ENCODE assay signal across 16 cellular contexts in genomic region chr20:46122071-46122470, GRCh38. TPM values are rescaled to one million over a fixed set of nuclear protein-coding genes. Genes with fewer than 3 reads are reported as not detected.
DNase-seq lines count a peak whose midpoint lies in the region; ATAC-seq and TF ChIP-seq lines count a peak whose summit lies in the region.
"Had no signal": no experiment of that assay in that cellular context is flagged by ENCODE, and none has a peak within 500 bp of the region (broad histone marks: within the 10 kb centered on the region; RNA-seq: fewer than 3 reads in every experiment).

No MANE protein-coding gene starts in this region.

- H3K36me3 Mint-ChIP-seq in IgD-negative memory B cell = peaks cover 5% of the 10 kb centered on the region
- peaks cover 37% of the 10 kb centered on the region for H3K36me3 Mint-ChIP-seq in memory B cell

- ATAC-seq in memory B cell (ENCODE audit: low read depth) = no peak
- ATAC-seq in GM18517 (IDR thresholded peaks at IDR 0.05; ENCODE audit: unreplicated experiment) = no peak
- ATAC-seq in GM19023 (IDR thresholded peaks at IDR 0.05; ENCODE audit: unreplicated experiment) = no peak
- ATAC-seq in GM21447 (IDR thresholded peaks at IDR 0.05; ENCODE audit: unreplicated experiment) = no peak

- H3K27ac Mint-ChIP-seq in IgD-negative memory B cell = peak overlapping the region in 2 of 3 donors; percentile 99 to 100
- H3K27ac Mint-ChIP-seq in memory B cell = peak overlapping the region; percentile 20

- no peak for TF ChIP-seq POLR2A in esophagus squamous epithelium (IDR thresholded peaks at IDR 0.05)

- H3K9me3 Mint-ChIP-seq in IgD-negative memory B cell = no peaks in the 10 kb centered on the region
- H3K9me3 Mint-ChIP-seq in memory B cell = no peaks in the 10 kb centered on the region

- peaks cover 16 to 55% (median 24%) of the 10 kb centered on the region in 3 donors for H3K4me1 ChIP-seq in esophagus squamous epithelium

- no peak overlapping the region for H3K27ac ChIP-seq in esophagus squamous epithelium

- H3K9me3 ChIP-seq in esophagus squamous epithelium = no peaks in the 10 kb centered on the region
- H3K9me3 ChIP-seq: spleen had no signal

- H3K4me1 Mint-ChIP-seq in IgD-negative memory B cell = peaks cover 35 to 47% (median 35%) of the 10 kb centered on the region in 3 donors
- H3K4me1 Mint-ChIP-seq in memory B cell = peaks cover 43% of the 10 kb centered on the region

- no peaks in the 10 kb centered on the region for H3K27me3 Mint-ChIP-seq in IgD-negative memory B cell
- H3K27me3 Mint-ChIP-seq in memory B cell = no peaks in the 10 kb centered on the region

- H3K36me3 ChIP-seq in esophagus squamous epithelium = peaks cover 0 to 48% (median 8%) of the 10 kb centered on the region in 3 donors

- intact Hi-C loops in esophagus squamous epithelium (cut with DNase I) = no loop called here

- H3K4me3 Mint-ChIP-seq in IgD-negative memory B cell (peak overlapping the region in 3 of 4 donors; percentile 99 to 100 (median 99)), memory B cell (peak overlapping the region; percentile 100)

- WGBS in esophagus squamous epithelium, 2 donors = 75 to 77% methylated on average over 9 to 11 of the region's 11 CpGs

- H3K4me3 ChIP-seq in cardiac fibroblast (replicated peaks in 1 of 2; ENCODE audit: low read depth in 2 of 2, low read length in 2 of 2) (no peak overlapping the region), esophagus squamous epithelium (no peak overlapping the region)

- DNase-seq in AG08395 (ENCODE audit: low spot score) = peak; percentile 80
- peak; percentile 58 to 61 for DNase-seq in cardiac fibroblast (ENCODE audit: low read depth in 2 of 2)
- no peak for DNase-seq in memory B cell (ENCODE audit: low spot score in 2 of 2)
- DNase-seq in esophagus squamous epithelium (lab: John Stamatoyannopoulos, UW) = no peak
- DNase-seq: activated CD4-positive, alpha-beta T cell treated with anti-CD3 and anti-CD28 coated beads, Interleukin-2, amount 50 U/mL, for 1 hour; activated gamma-delta T cell treated with Interleukin-2 at 50 U/mL for 16 hours; GF-D8; hippocampal formation; NCI-H1092; NCI-H69; spleen; stimulated activated CD8-positive, alpha-beta memory T cell treated with anti-CD3 and anti-CD28 coated beads, Interleukin-4, amount 100 ng/mL, for 48 hours had no signal

- no peaks in the 10 kb centered on the region for H3K27me3 ChIP-seq in esophagus squamous epithelium
- H3K27me3 ChIP-seq: spleen had no signal

- TF ChIP-seq CTCF in cardiac fibroblast (IDR thresholded peaks at IDR 0.05; ENCODE audit: low read depth, low read length) = no peak
- TF ChIP-seq CTCF in esophagus squamous epithelium (IDR thresholded peaks at IDR 0.05) = no peak

RNA-seq across cellular contexts. Expression of gene CD40, which starts 4.0 kb away (rescaled TPM):
- 217 TPM for polyA plus RNA-seq in IgD-negative memory B cell
- total RNA-seq in esophagus squamous epithelium = 10 to 100 TPM in 2 of 4 donors, 1 to 10 TPM in 2; 3.2 to 15.3 (median 10.2) TPM

RNA-seq across cellular contexts. Expression of gene NCOA5, which starts 32.3 kb away (rescaled TPM):
- polyA plus RNA-seq in IgD-negative memory B cell = 30.1 TPM
- total RNA-seq in esophagus squamous epithelium = 10 to 100 TPM; 20.7 to 29.8 (median 22.3) TPM

Comparison
In these comparisons a context has a peak if more than half of its experiments do, and no peak if none do; other contexts are left out.
1. DNase-seq: peak in AG08395 (single experiment) and cardiac fibroblast (2 of 2); none in memory B cell (0 of 2) and esophagus squamous epithelium (single experiment).